Comparison of ENCODE assay signal across 24 cellular contexts in the genomic region with DNA sequence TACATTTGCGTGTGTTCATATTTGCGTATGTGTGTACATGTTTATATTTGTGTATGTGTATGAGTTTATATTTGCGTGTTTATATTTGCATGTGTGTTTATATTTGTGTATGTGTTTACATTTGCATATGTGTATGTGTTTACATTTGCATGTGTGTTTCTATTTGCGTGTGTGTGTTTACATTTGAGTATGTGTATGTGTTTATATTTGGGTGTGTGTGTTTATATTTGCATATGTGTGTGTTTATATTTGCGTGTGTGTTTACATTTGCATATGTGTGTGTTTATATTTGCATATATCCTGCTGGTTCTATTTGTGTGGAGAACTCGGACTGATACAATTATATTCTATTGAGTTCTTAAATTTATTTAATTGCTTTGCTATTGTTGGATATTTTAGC.
"Had no signal": no experiment of that assay in that cellular context is flagged by ENCODE, and none has a peak within 500 bp of the region (broad histone marks: within the 10 kb centered on the region; RNA-seq: fewer than 3 reads in every experiment).

No MANE protein-coding gene starts in this region.

- H3K27ac ChIP-seq: hepatocyte, left ventricle myocardium inferior, ovary, prostate gland, sigmoid colon, spleen, tibial nerve, uterus had no signal

- H3K4me3 Mint-ChIP-seq: naive thymus-derived CD4-positive, alpha-beta T cell; natural killer cell treated with Interleukin-12 subunit alpha and Interleukin-12 subunit beta and Interleukin-15 and Interleukin-18, amount 100 ng/mL, for 72 hours; stimulated activated memory B cell treated with anti-CD40 and anti-IgM and Interleukin-4, amounts not matched to agents 10 μg/mL and 1 μg/mL and 100 μg/mL, for 72 hours; stimulated activated naive CD8-positive, alpha-beta T cell treated with anti-CD3 and anti-CD28 coated beads, Interleukin-15, amount 100 ng/mL, for 72 hours; type B pancreatic cell had no signal

- H3K36me3 Mint-ChIP-seq: naive thymus-derived CD4-positive, alpha-beta T cell; natural killer cell treated with Interleukin-12 subunit alpha and Interleukin-12 subunit beta and Interleukin-15 and Interleukin-18, amount 100 ng/mL, for 72 hours; stimulated activated memory B cell treated with anti-CD40 and anti-IgM and Interleukin-4, amounts not matched to agents 10 μg/mL and 1 μg/mL and 100 μg/mL, for 72 hours; type B pancreatic cell had no signal

- H3K27ac Mint-ChIP-seq: naive thymus-derived CD4-positive, alpha-beta T cell; natural killer cell treated with Interleukin-12 subunit alpha and Interleukin-12 subunit beta and Interleukin-15 and Interleukin-18, amount 100 ng/mL, for 72 hours; stimulated activated memory B cell treated with anti-CD40 and anti-IgM and Interleukin-4, amounts not matched to agents 10 μg/mL and 1 μg/mL and 100 μg/mL, for 72 hours; stimulated activated naive CD8-positive, alpha-beta T cell treated with anti-CD3 and anti-CD28 coated beads, Interleukin-15, amount 100 ng/mL, for 72 hours; type B pancreatic cell had no signal

- H3K9me3 ChIP-seq: left ventricle myocardium inferior, mucosa of descending colon, ovary, prostate gland, sigmoid colon, spleen, uterus had no signal

- H2AFZ ChIP-seq: hepatocyte had no signal

- H3K4me3 ChIP-seq: hepatocyte, left ventricle myocardium inferior, lung, mucosa of descending colon, ovary, prostate gland, sigmoid colon, spleen, tibial nerve, uterus had no signal

- H3K27me3 Mint-ChIP-seq: naive thymus-derived CD4-positive, alpha-beta T cell; natural killer cell treated with Interleukin-12 subunit alpha and Interleukin-12 subunit beta and Interleukin-15 and Interleukin-18, amount 100 ng/mL, for 72 hours; stimulated activated naive CD8-positive, alpha-beta T cell treated with anti-CD3 and anti-CD28 coated beads, Interleukin-15, amount 100 ng/mL, for 72 hours had no signal

- H3K27me3 ChIP-seq: hepatocyte, ovary, sigmoid colon, uterus had no signal

- H3K36me3 ChIP-seq: left ventricle myocardium inferior, ovary, prostate gland, sigmoid colon, spleen, tibial nerve, uterus had no signal

- H3K4me1 Mint-ChIP-seq: naive thymus-derived CD4-positive, alpha-beta T cell; stimulated activated memory B cell treated with anti-CD40 and anti-IgM and Interleukin-4, amounts not matched to agents 10 μg/mL and 1 μg/mL and 100 μg/mL, for 72 hours; stimulated activated naive CD8-positive, alpha-beta T cell treated with anti-CD3 and anti-CD28 coated beads, Interleukin-15, amount 100 ng/mL, for 72 hours had no signal

- H3K79me2 ChIP-seq: hepatocyte had no signal

- H3K4me2 ChIP-seq: hepatocyte had no signal

- DNase-seq: islet precursor cell; left ventricle myocardium inferior; midbrain; mucosa of descending colon; naive thymus-derived CD4-positive, alpha-beta T cell; ovary; retina; right cardiac atrium; sigmoid colon; small intestine; spleen; stimulated activated CD4-positive, alpha-beta T cell treated with anti-CD3 and anti-CD28 coated beads, Interleukin-4, amount 100 ng/mL, for 4 hours; stimulated activated CD8-positive, alpha-beta memory T cell treated with anti-CD3 and anti-CD28 coated beads, Interleukin-4, amount 100 ng/mL, for 48 hours; stimulated activated naive CD4-positive, alpha-beta T cell treated with Interleukin-2 at 50 U/mL for 16 hours; stimulated activated naive CD8-positive, alpha-beta T cell treated with anti-CD3 and anti-CD28 coated beads, Interleukin-15, amount 100 ng/mL, for 72 hours; substantia nigra; uterus had no signal

- H3K4me1 ChIP-seq: uterus had no signal

- H3K9me3 Mint-ChIP-seq: natural killer cell treated with Interleukin-12 subunit alpha and Interleukin-12 subunit beta and Interleukin-15 and Interleukin-18, amount 100 ng/mL, for 72 hours; type B pancreatic cell had no signal

- ATAC-seq: mucosa of descending colon; naive thymus-derived CD4-positive, alpha-beta T cell; natural killer cell treated with Interleukin-12 subunit alpha and Interleukin-12 subunit beta and Interleukin-15 and Interleukin-18, amount 100 ng/mL, for 72 hours; right cardiac atrium; stimulated activated memory B cell treated with anti-CD40 and anti-IgM and Interleukin-4, amounts not matched to agents 10 μg/mL and 1 μg/mL and 100 μg/mL, for 72 hours; stimulated activated naive CD8-positive, alpha-beta T cell treated with anti-CD3 and anti-CD28 coated beads, Interleukin-15, amount 100 ng/mL, for 72 hours had no signal
